7 cellular contexts compared by ENCODE assay signal in genomic region chr6:7106215-7106751, GRCh38. TPM values are rescaled to one million over a fixed set of nuclear protein-coding genes. Genes with fewer than 3 reads are reported as not detected.
A peak's percentile ranks its signal among the peaks of the same experiment; 100 is the strongest.
DNase-seq lines count a peak whose midpoint lies in the region; ATAC-seq, FAIRE-seq and TF ChIP-seq lines count a peak whose summit lies in the region.

No MANE protein-coding gene starts in this region.

- peaks cover 2% of the 10 kb centered on the region; the same call in 1 of the 2 replicates for H3K79me2 ChIP-seq in H9 (ENCODE audit: insufficient read depth, low read length)

- H3K4me1 Mint-ChIP-seq in H9 (peaks cover 26 to 30% of the 10 kb centered on the region in 2 experiments), T-helper 17 cell (peaks cover 26% of the 10 kb centered on the region)

- H4K20me1 ChIP-seq in H9 (ENCODE audit: control insufficient read depth, insufficient read depth, insufficient read length), result no peaks in the 10 kb centered on the region

- no peak overlapping the region for H3T11ph ChIP-seq in H9 (ENCODE audit: low read length)

- H3K14ac ChIP-seq in H9 (ENCODE audit: insufficient read depth, low read length), result peak overlapping the region; percentile 68; the same call in 1 of the 2 replicates

- no peak overlapping the region for H2AFZ ChIP-seq in H9 (ENCODE audit: low read length)

- H3K27ac Mint-ChIP-seq in H9, result peak overlapping the region in 1 of 3 experiments; percentile 37; a peak in 3 of 7 replicates
- peak overlapping the region; percentile 85 for H3K27ac Mint-ChIP-seq in T-helper 17 cell

- no peak overlapping the region for H3K9ac ChIP-seq in H9 (ENCODE audit: extremely low read depth, insufficient read length, low read length)

- H3K36me3 Mint-ChIP-seq in H9 (ENCODE audit: insufficient read depth in 1 of 3, low read depth in 3 of 3), result no peaks in the 10 kb centered on the region; a peak in 1 of 7 replicates
- peaks cover 3% of the 10 kb centered on the region for H3K36me3 Mint-ChIP-seq in T-helper 17 cell (ENCODE audit: low read depth)

- H3K4me1 ChIP-seq in H9 (ENCODE audit: insufficient read depth, low read length), result no peaks in the 10 kb centered on the region
- peaks cover 16% of the 10 kb centered on the region for H3K4me1 ChIP-seq in foreskin keratinocyte
- H3K4me1 ChIP-seq in small intestine (ENCODE audit: control insufficient read depth in 2 of 2, insufficient read depth in 1 of 2, low read depth in 1 of 2, low read length in 1 of 2), result peaks cover 0 to 2% of the 10 kb centered on the region in 2 donors

- no peak overlapping the region for H3K56ac ChIP-seq in H9 (ENCODE audit: insufficient read length, low read depth, low read length)

- H4K5ac ChIP-seq in H9 (ENCODE audit: insufficient read length, low read depth, low read length), result no peak overlapping the region

- ATAC-seq in T-helper 17 cell, result no peak
- ATAC-seq in foreskin keratinocyte, result no peak
- ATAC-seq in GM19035 (IDR thresholded peaks at IDR 0.05; ENCODE audit: unreplicated experiment), result no peak

- H3K4me3 Mint-ChIP-seq in H9, result peak overlapping the region; percentile 67 to 77
- peak overlapping the region; percentile 97 for H3K4me3 Mint-ChIP-seq in T-helper 17 cell

- no peaks in the 10 kb centered on the region for H3K79me1 ChIP-seq in H9 (ENCODE audit: insufficient read depth, low read depth, low read length, poor library complexity, severe bottlenecking)

- H3K27ac ChIP-seq in H9 (ENCODE audit: insufficient read length, low read depth, low read length) (no peak overlapping the region), foreskin keratinocyte (peak overlapping the region; percentile 96), small intestine (ENCODE audit: low read depth in 1 of 2, low read length in 1 of 2) (peak overlapping the region; percentile 43 to 73)

- no peak overlapping the region for H2BK5ac ChIP-seq in H9 (ENCODE audit: insufficient read length, low read length)

- H2AK5ac ChIP-seq in H9 (ENCODE audit: insufficient read length, low read length), result no peak overlapping the region

- H3K9me3 Mint-ChIP-seq in H9, result no peaks in the 10 kb centered on the region; a peak in 1 of 5 replicates

- H3K23me2 ChIP-seq in H9 (ENCODE audit: insufficient read length, low read depth, low read length, poor library complexity, severe bottlenecking), result peaks cover 17% of the 10 kb centered on the region

- H3K4me3 ChIP-seq in small intestine (ENCODE audit: low read depth in 1 of 2, low read length in 2 of 2), result peak overlapping the region in 1 of 2 donors; percentile 93

- peak overlapping the region; percentile 47 for H3K18ac ChIP-seq in H9 (ENCODE audit: insufficient read length, low read depth, low read length)

- H3K27me3 Mint-ChIP-seq in H9 (ENCODE audit: low read depth) (peaks cover 30% of the 10 kb centered on the region), T-helper 17 cell (no peaks in the 10 kb centered on the region)

- H3K4me2 ChIP-seq in H9 (ENCODE audit: insufficient read depth, insufficient read length, low read length), result peak overlapping the region; percentile 57

- H3K9me3 ChIP-seq in H9 (ENCODE audit: control insufficient read depth, low read depth, low read length) (no peaks in the 10 kb centered on the region), T-helper 17 cell (ENCODE audit: control insufficient read depth, low read length, poor library complexity, severe bottlenecking) (no peaks in the 10 kb centered on the region), small intestine (ENCODE audit: control insufficient read depth, low read depth) (no peaks in the 10 kb centered on the region)

- DNase-seq in H9 (no peak), T-helper 17 cell (no peak), foreskin keratinocyte (no peak), small intestine (peak; percentile 48), SKM-1 treated with dmso at 0.1 percent for 144 hours (lab: John Stamatoyannopoulos, UW; ENCODE audit: unreplicated experiment) (no peak), ureter (ENCODE audit: low spot score) (no peak)

- TF ChIP-seq CTCF in H9 (conservative IDR thresholded peaks at IDR 0.05) (no peak), foreskin keratinocyte (conservative IDR thresholded peaks at IDR 0.05) (no peak)

- no peak overlapping the region for H2BK20ac ChIP-seq in H9 (ENCODE audit: low read depth, low read length, poor library complexity, severe bottlenecking)

- no peak overlapping the region for H3K23ac ChIP-seq in H9 (ENCODE audit: insufficient read length, low read depth, low read length)

- no CpG with 5 or more reads among the region's 10 CpGs for WGBS in H9 (ENCODE audit: extremely low coverage, insufficient read length, low lambda C conversion rate)
- 14 to 35% (median 29%) methylated on average over 10 of the region's 10 CpGs for WGBS in small intestine, 3 donors

- no peak overlapping the region for H2BK12ac ChIP-seq in H9 (ENCODE audit: insufficient read length, low read depth, low read length)

- H4K91ac ChIP-seq in H9 (ENCODE audit: insufficient read length, low read depth, low read length), result no peak overlapping the region

- H4K8ac ChIP-seq in H9 (replicated peaks; ENCODE audit: insufficient read length, low read depth, low read length), result no peak overlapping the region

- H2BK120ac ChIP-seq in H9 (ENCODE audit: low read depth, low read length, poor library complexity, severe bottlenecking), result no peak overlapping the region

- H3K36me3 ChIP-seq in small intestine (ENCODE audit: control insufficient read depth in 2 of 2, insufficient read depth in 2 of 2, low read length in 2 of 2), result no peaks in the 10 kb centered on the region

- no peak overlapping the region for H3K4ac ChIP-seq in H9 (ENCODE audit: low read depth, low read length)

- H3K27me3 ChIP-seq in H9 (ENCODE audit: insufficient read depth, low read length), result peaks cover 2% of the 10 kb centered on the region; the same call in 1 of the 2 replicates
- H3K27me3 ChIP-seq in foreskin keratinocyte, result no peaks in the 10 kb centered on the region
- H3K27me3 ChIP-seq in small intestine (ENCODE audit: control insufficient read depth in 2 of 2, insufficient read depth in 2 of 2, low read length in 2 of 2), result no peaks in the 10 kb centered on the region

- FAIRE-seq in small intestine (lab: Jason Lieb, UNC), result no peak

- no peak overlapping the region for H2BK15ac ChIP-seq in H9 (ENCODE audit: low read depth, low read length)

RNA-seq across cellular contexts. Expression of gene RREB1, which starts 1.5 kb away (rescaled TPM):
- total RNA-seq in H9 (2021), result 33.6 and 35.8 TPM in 2 replicates
- total RNA-seq in T-helper 17 cell, result 10 to 100 TPM; 34.7 to 48.1 TPM
- 25.4 and 25.8 TPM in 2 replicates for total RNA-seq in foreskin keratinocyte
- polyA plus RNA-seq in foreskin keratinocyte, result 2.9 and 3.2 TPM in 2 replicates
- 10 to 100 TPM in 2 of 3 donors, 1 to 10 TPM in 1; 6.5 to 12.7 (median 10.3) TPM for polyA plus RNA-seq in small intestine
- total RNA-seq in ureter, result 74.6 TPM
